In genomic region chr1:65674522-65674921, GRCh38 we compare ENCODE assay signal across 18 cellular contexts.
DNase-seq lines count a peak whose midpoint lies in the region; ATAC-seq, FAIRE-seq and TF ChIP-seq lines count a peak whose summit lies in the region.
"Had no signal": no experiment of that assay in that cellular context is flagged by ENCODE, and none has a peak within 500 bp of the region (broad histone marks: within the 10 kb centered on the region; RNA-seq: fewer than 3 reads in every experiment).

No MANE protein-coding gene starts in this region.

- POLR2A ChIA-PET in K562 (lab: Yijun Ruan, JAX) = no interaction called here

- intact Hi-C loops in K562 (cut with micrococcal nuclease) = no loop called here
- intact Hi-C loops in Calu3 (cut with micrococcal nuclease; ENCODE audit: unreplicated experiment) = no loop called here

- H3K79me2 ChIP-seq in GM23338 (replicated peaks; ENCODE audit: insufficient read depth) = no peaks in the 10 kb centered on the region
- no peaks in the 10 kb centered on the region for H3K79me2 ChIP-seq in K562 (ENCODE audit: control insufficient read depth, insufficient read depth, low read length)

- no peak for ATAC-seq in GM23338
- peak; percentile 67 for ATAC-seq in K562
- no peak for ATAC-seq in HG02884 (IDR thresholded peaks at IDR 0.05; ENCODE audit: unreplicated experiment)
- no peak for ATAC-seq in GM21526 (IDR thresholded peaks at IDR 0.05; ENCODE audit: low FRiP score, unreplicated experiment)
- ATAC-seq: HCT116 had no signal

- TF ChIP-seq EP300 in K562 (IDR thresholded peaks at IDR 0.05; ENCODE audit: low read length) = no peak

- H3K36me3 Mint-ChIP-seq in GM23338 (ENCODE audit: low read depth) (no peaks in the 10 kb centered on the region), Calu3 (ENCODE audit: insufficient read depth, unreplicated experiment) (no peaks in the 10 kb centered on the region)
- H3K36me3 Mint-ChIP-seq: CD4-positive, alpha-beta memory T cell had no signal

- H4K20me1 ChIP-seq in GM23338 (replicated peaks; ENCODE audit: insufficient read depth) (no peaks in the 10 kb centered on the region), K562 (replicated peaks; ENCODE audit: control insufficient read depth, insufficient read depth, low read length) (no peaks in the 10 kb centered on the region)

- no peak for TF ChIP-seq RAD21 in K562 (CRISPR knock-in tag; conservative IDR thresholded peaks at IDR 0.05 in 1 of 2, IDR thresholded peaks at IDR 0.05 in 1 of 2)

- H2AFZ ChIP-seq in GM23338 = peak overlapping the region; percentile 54; the same call in 1 of the 2 replicates
- no peak overlapping the region for H2AFZ ChIP-seq in K562 (ENCODE audit: low read depth, low read length)
- H2AFZ ChIP-seq: GM23248 had no signal

- H3K9ac ChIP-seq in K562 (ENCODE audit: insufficient read depth in 1 of 2, low read depth in 2 of 2, low read length in 2 of 2) = no peak overlapping the region
- H3K9ac ChIP-seq: GM23248 had no signal

- no TSS peak for BruUV-seq in K562 (replicated peaks; lab: Mats Ljungman, UMichigan)
- BruUV-seq in Calu3 (replicated peaks; lab: Mats Ljungman, UMichigan) = no TSS peak

- H3K36me3 ChIP-seq in GM23338 (ENCODE audit: insufficient read depth) (no peaks in the 10 kb centered on the region), K562 (ENCODE audit: control insufficient read depth, insufficient read depth, low read length) (no peaks in the 10 kb centered on the region)

- H3F3A ChIP-seq in GM23338 (replicated peaks; ENCODE audit: low read depth) = no peaks in the 10 kb centered on the region

- no peaks in the 10 kb centered on the region for H3K9me1 ChIP-seq in K562 (ENCODE audit: control insufficient read depth, insufficient read depth, low read length)

- H3K4me3 Mint-ChIP-seq in GM23338 (no peak overlapping the region), Calu3 (ENCODE audit: low read depth, unreplicated experiment) (no peak overlapping the region)
- H3K4me3 Mint-ChIP-seq: CD4-positive, alpha-beta memory T cell; H9 had no signal

- DNase-seq in GM23338 (ENCODE audit: low spot score) (no peak), K562 (ENCODE audit: extremely low read depth in 1 of 4, low spot score in 3 of 4) (peak in 1 of 4 experiments; percentile 30), dermis microvascular lymphatic vessel endothelial cell (ENCODE audit: low read depth in 2 of 2) (peak; percentile 84 to 89), Calu3 (no peak)
- DNase-seq: C1 segment of cervical spinal cord; CD4-positive, alpha-beta memory T cell; COR-L47; DMS153; DND-41; EL; GF-D8; GM23248; H9 had no signal

- WGBS in K562 (ENCODE audit: insufficient coverage, low coverage, missing lambda C conversion rate) = 29% methylated on average over 2 of the region's 2 CpGs

- TF ChIP-seq CTCF in GM23338 (conservative IDR thresholded peaks at IDR 0.05; ENCODE audit: low read depth in 2 of 2) (no peak), K562 (IDR thresholded peaks at IDR 0.05 in 2 of 3, conservative IDR thresholded peaks at IDR 0.05 in 1 of 3; ENCODE audit: insufficient read depth in 2 of 3, low read depth in 1 of 3, low read length in 3 of 3) (no peak), Calu3 (IDR thresholded peaks at IDR 0.05; ENCODE audit: unreplicated experiment) (no peak)

- H3K4me1 Mint-ChIP-seq in GM23338 = no peaks in the 10 kb centered on the region
- H3K4me1 Mint-ChIP-seq in Calu3 (ENCODE audit: low read depth, unreplicated experiment) = no peaks in the 10 kb centered on the region
- H3K4me1 Mint-ChIP-seq: CD4-positive, alpha-beta memory T cell; H9 had no signal

- H3K9me2 ChIP-seq in GM23338 (ENCODE audit: insufficient read depth) = no peaks in the 10 kb centered on the region

- no peak for TF ChIP-seq POLR2A in K562 (conservative IDR thresholded peaks at IDR 0.05)

- no peaks in the 10 kb centered on the region for H3K4me1 ChIP-seq in GM23338 (ENCODE audit: insufficient read depth)
- H3K4me1 ChIP-seq in K562 (replicated peaks in 1 of 2; ENCODE audit: control insufficient read depth in 2 of 2, insufficient read depth in 2 of 2, low read length in 2 of 2) = no peaks in the 10 kb centered on the region; a peak in 1 of 5 replicates

- CTCF ChIA-PET in K562 (lab: Yijun Ruan, JAX; ENCODE audit: low intra/inter-chr PET ratio) (no interaction called here), Calu3 (lab: Charles Lee) (no interaction called here)

- H3K27me3 Mint-ChIP-seq in GM23338 (ENCODE audit: insufficient read depth, low read depth, poor library complexity) (no peaks in the 10 kb centered on the region), Calu3 (ENCODE audit: unreplicated experiment) (no peaks in the 10 kb centered on the region)

- H3K27me3 ChIP-seq in GM23338 (ENCODE audit: insufficient read depth) = no peaks in the 10 kb centered on the region
- H3K27me3 ChIP-seq in K562 (ENCODE audit: control insufficient read depth in 2 of 2, insufficient read depth in 2 of 2, low read length in 2 of 2) = no peaks in the 10 kb centered on the region

- no peak overlapping the region for H3K27ac Mint-ChIP-seq in GM23338
- H3K27ac Mint-ChIP-seq in Calu3 (ENCODE audit: unreplicated experiment) = no peak overlapping the region
- H3K27ac Mint-ChIP-seq: CD4-positive, alpha-beta memory T cell; H9 had no signal

- H3K9me3 Mint-ChIP-seq in GM23338 = no peaks in the 10 kb centered on the region; the same call in 2 of the 3 replicates
- no peaks in the 10 kb centered on the region for H3K9me3 Mint-ChIP-seq in Calu3 (ENCODE audit: low read depth, unreplicated experiment)
- H3K9me3 Mint-ChIP-seq: H9 had no signal

- in situ Hi-C loops in K562 (cut with MboI) = no loop called here

- H3K4me3 ChIP-seq in GM23338 = no peak overlapping the region
- H3K4me3 ChIP-seq in K562 = no peak overlapping the region
- H3K4me3 ChIP-seq: GM23248 had no signal

- H3K9me3 ChIP-seq in K562 (replicated peaks; ENCODE audit: control insufficient read depth, insufficient read depth, low read depth, low read length) = no peaks in the 10 kb centered on the region

- no peak overlapping the region for H3K27ac ChIP-seq in GM23338 (ENCODE audit: low read depth)
- H3K27ac ChIP-seq in K562 (ENCODE audit: extremely low read depth, low read depth, low read length) = no peak overlapping the region
- H3K27ac ChIP-seq: GM23248 had no signal

- no peak for FAIRE-seq in K562 (lab: Jason Lieb, UNC)
- FAIRE-seq: GM12891, GM18507 had no signal

- H3K4me2 ChIP-seq in GM23338 (no peak overlapping the region), K562 (ENCODE audit: insufficient read depth, low read length) (no peak overlapping the region)

TF ChIP-seq in GM23338, 12 proteins besides CTCF, POLR2A, EP300 and RAD21 (continues in another document):
- no peak for TF ChIP-seq REST (IDR thresholded peaks at IDR 0.05; ENCODE audit: unreplicated experiment)

TF ChIP-seq in K562, 482 proteins besides CTCF, POLR2A, EP300 and RAD21 (continues in another document):
- TF ChIP-seq CREB3L1 (IDR thresholded peaks at IDR 0.05; ENCODE audit: borderline replicate concordance, low read depth) = no peak
- TF ChIP-seq CREM (IDR thresholded peaks at IDR 0.05; ENCODE audit: low read depth) = 0 out of 2 replicates have a peak, but pooled peaks have one; percentile 7
- TF ChIP-seq MIER1 (IDR thresholded peaks at IDR 0.05; ENCODE audit: low read depth) = no peak
- TF ChIP-seq SREBF2 (CRISPR knock-in tag; IDR thresholded peaks at IDR 0.05) = no peak
- TF ChIP-seq EHMT2 (IDR thresholded peaks at IDR 0.05) = 0 out of 2 replicates have a peak, but pooled peaks have one; percentile 42
- TF ChIP-seq TEAD2 (tag; IDR thresholded peaks at IDR 0.05) = no peak
- TF ChIP-seq NFE2L1 (tag; IDR thresholded peaks at IDR 0.05; ENCODE audit: borderline replicate concordance, low read depth) = no peak
- TF ChIP-seq HNRNPUL1 (IDR thresholded peaks at IDR 0.05; ENCODE audit: low read length) = no peak
- peak; percentile 4; the same call in 1 of the 2 replicates for TF ChIP-seq CBFA2T3 (IDR thresholded peaks at IDR 0.05)
- no peak for TF ChIP-seq CBFB (CRISPR knock-in tag; IDR thresholded peaks at IDR 0.05)
- 0 out of 2 replicates have a peak, but pooled peaks have one; percentile 19 for TF ChIP-seq FOSL1 (tag; conservative IDR thresholded peaks at IDR 0.05)
- no peak for TF ChIP-seq PBX2 (CRISPR knock-in tag; IDR thresholded peaks at IDR 0.05; ENCODE audit: low read depth)
- TF ChIP-seq PBX2 (tag; conservative IDR thresholded peaks at IDR 0.05; ENCODE audit: low read depth) = peak; percentile 39; the same call in 1 of the 2 replicates
- no peak for TF ChIP-seq CBX8 (IDR thresholded peaks at IDR 0.05; ENCODE audit: borderline replicate concordance, extremely low read depth, low read depth, low read length, poor library complexity, severe bottlenecking)
- TF ChIP-seq GATAD2B (IDR thresholded peaks at IDR 0.05; ENCODE audit: borderline replicate concordance) = no peak
- TF ChIP-seq PRMT5 (CRISPR knock-in tag; IDR thresholded peaks at IDR 0.05) = no peak

Comparison
In these comparisons a context has a peak if more than half of its experiments do, and no peak if none do; other contexts are left out.
1. DNase-seq: peak in dermis microvascular lymphatic vessel endothelial cell (2 of 2); none in GM23338 (single experiment) and Calu3 (single experiment).